12 cellular contexts compared by ENCODE assay signal in the genomic region with DNA sequence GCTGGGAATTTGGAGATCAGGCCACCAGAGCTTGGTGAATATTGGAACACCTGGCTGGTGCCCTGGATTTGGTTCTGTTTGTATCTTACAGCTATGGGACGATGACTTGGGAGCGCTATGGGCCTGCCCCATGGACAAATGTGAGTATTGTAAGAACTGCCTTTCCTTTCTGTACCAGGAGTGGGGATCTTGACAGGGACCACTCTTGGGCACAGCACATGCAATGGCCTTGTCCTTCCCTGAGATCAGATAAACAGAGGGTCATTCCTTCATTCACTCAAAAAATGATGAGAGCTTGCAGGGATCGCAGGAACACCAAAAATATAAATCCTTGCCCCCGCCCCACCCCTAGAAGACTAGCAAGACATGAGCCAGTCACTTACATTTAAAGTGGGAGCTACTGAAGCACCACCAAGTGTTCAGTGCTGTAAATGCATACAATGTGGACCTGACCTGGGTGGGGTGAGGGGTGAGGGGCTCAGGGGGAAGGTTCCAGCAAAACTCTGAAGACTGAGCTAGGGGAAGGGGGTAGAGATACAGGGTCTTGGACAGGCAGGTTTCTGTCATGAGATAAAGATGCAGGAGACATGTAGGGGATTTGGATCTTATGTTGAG. TPM values are rescaled to one million over a fixed set of nuclear protein-coding genes. Genes with fewer than 3 reads are reported as not detected.
DNase-seq lines count a peak whose midpoint lies in the region; ATAC-seq and TF ChIP-seq lines count a peak whose summit lies in the region.
"Had no signal": no experiment of that assay in that cellular context is flagged by ENCODE, and none has a peak within 500 bp of the region (broad histone marks: within the 10 kb centered on the region; RNA-seq: fewer than 3 reads in every experiment).

No MANE protein-coding gene starts in this region.

- peaks cover 5% of the 10 kb centered on the region for H4K20me1 ChIP-seq in Loucy (ENCODE audit: insufficient read depth, low read length, poor library complexity, severe bottlenecking)

- 90 to 100% methylated on average over 4 of the region's 4 CpGs for WGBS in esophagus squamous epithelium, 2 donors

- H3K9ac ChIP-seq in Loucy (ENCODE audit: low read depth, low read length, poor library complexity, severe bottlenecking), result no peak overlapping the region

- no peak for TF ChIP-seq POLR2A in esophagus squamous epithelium (IDR thresholded peaks at IDR 0.05)

- H3K27me3 ChIP-seq in Loucy (ENCODE audit: insufficient read depth, low read length, poor library complexity, severe bottlenecking) (no peaks in the 10 kb centered on the region), esophagus squamous epithelium (no peaks in the 10 kb centered on the region)

- no peak overlapping the region for H3K4me2 ChIP-seq in Loucy (ENCODE audit: low read depth, low read length, poor library complexity, severe bottlenecking)

- H3K9me2 ChIP-seq in Loucy (replicated peaks; ENCODE audit: low read depth, low read length), result no peaks in the 10 kb centered on the region

- peaks cover 35% of the 10 kb centered on the region for H3K4me1 Mint-ChIP-seq in activated naive CD4-positive, alpha-beta T cell treated with anti-CD3 and anti-CD28 coated beads, Interleukin-2, amount 10 ng/mL, durations not matched to agents 7 days and 5 days
- peaks cover 31% of the 10 kb centered on the region for H3K4me1 Mint-ChIP-seq in stimulated activated effector memory CD8-positive, alpha-beta T cell treated with anti-CD3 and anti-CD28 coated beads, Interleukin-12 subunit alpha, Interleukin-12 subunit beta, amount 100 ng/mL, for 72 hours
- H3K4me1 Mint-ChIP-seq in endothelial cell (ENCODE audit: unreplicated experiment), result peaks cover 20% of the 10 kb centered on the region

- H3K27me3 Mint-ChIP-seq in activated naive CD4-positive, alpha-beta T cell treated with anti-CD3 and anti-CD28 coated beads, Interleukin-2, amount 10 ng/mL, durations not matched to agents 7 days and 5 days, result peaks cover 8% of the 10 kb centered on the region
- peaks cover 11% of the 10 kb centered on the region for H3K27me3 Mint-ChIP-seq in endothelial cell (ENCODE audit: unreplicated experiment)

- H3K36me3 Mint-ChIP-seq in activated naive CD4-positive, alpha-beta T cell treated with anti-CD3 and anti-CD28 coated beads, Interleukin-2, amount 10 ng/mL, durations not matched to agents 7 days and 5 days, result peaks cover 9% of the 10 kb centered on the region
- peaks cover 20% of the 10 kb centered on the region for H3K36me3 Mint-ChIP-seq in stimulated activated effector memory CD8-positive, alpha-beta T cell treated with anti-CD3 and anti-CD28 coated beads, Interleukin-12 subunit alpha, Interleukin-12 subunit beta, amount 100 ng/mL, for 72 hours
- peaks cover 19% of the 10 kb centered on the region for H3K36me3 Mint-ChIP-seq in endothelial cell (ENCODE audit: low read depth, unreplicated experiment)

- no peak for ATAC-seq in stimulated activated effector memory CD8-positive, alpha-beta T cell treated with anti-CD3 and anti-CD28 coated beads, Interleukin-12 subunit alpha, Interleukin-12 subunit beta, amount 100 ng/mL, for 72 hours

- peak overlapping the region; percentile 38 for H3K4me3 Mint-ChIP-seq in activated naive CD4-positive, alpha-beta T cell treated with anti-CD3 and anti-CD28 coated beads, Interleukin-2, amount 10 ng/mL, durations not matched to agents 7 days and 5 days
- H3K4me3 Mint-ChIP-seq in stimulated activated effector memory CD8-positive, alpha-beta T cell treated with anti-CD3 and anti-CD28 coated beads, Interleukin-12 subunit alpha, Interleukin-12 subunit beta, amount 100 ng/mL, for 72 hours, result no peak overlapping the region
- H3K4me3 Mint-ChIP-seq in endothelial cell (ENCODE audit: unreplicated experiment), result no peak overlapping the region
- H3K4me3 Mint-ChIP-seq: CD14-positive monocyte had no signal

- peaks cover 14% of the 10 kb centered on the region for H3K4me1 ChIP-seq in Loucy (ENCODE audit: insufficient read depth, low read length, poor library complexity, severe bottlenecking)
- H3K4me1 ChIP-seq in esophagus squamous epithelium, result peaks cover 13 to 39% (median 25%) of the 10 kb centered on the region in 3 donors

- no peak overlapping the region for H2AFZ ChIP-seq in Loucy (ENCODE audit: low read length)

- H3K36me3 ChIP-seq in Loucy (ENCODE audit: insufficient read depth, low read length) (no peaks in the 10 kb centered on the region), esophagus squamous epithelium (peaks cover 0 to 59% (median 0%) of the 10 kb centered on the region in 3 donors)

- TF ChIP-seq CTCF in Loucy (conservative IDR thresholded peaks at IDR 0.05; ENCODE audit: low read length), result peak; percentile 61
- no peak for TF ChIP-seq CTCF in esophagus squamous epithelium (IDR thresholded peaks at IDR 0.05)
- no peak for TF ChIP-seq CTCF in endothelial cell (IDR thresholded peaks at IDR 0.05; ENCODE audit: unreplicated experiment)

- CTCF ChIA-PET in activated naive CD4-positive, alpha-beta T cell treated with anti-CD3 and anti-CD28 coated beads, Interleukin-2, amount 10 ng/mL, durations not matched to agents 7 days and 5 days (lab: Charles Lee), result interaction anchor here (0.6 to 5.2 kb wide), 21 partner anchors 10 to 578 kb away, joined by 3 to 62 read pairs (median 4); partner anchors contain the start of genes IL17RC and SEC13

- intact Hi-C loops in esophagus squamous epithelium (cut with DNase I), result loop anchor here (5.0 kb wide), 1 partner anchor 89 kb away; the partner anchor contains the start of gene RPUSD3

- no peaks in the 10 kb centered on the region for H3F3A ChIP-seq in Loucy (ENCODE audit: low read depth)

- H3K27ac Mint-ChIP-seq in activated naive CD4-positive, alpha-beta T cell treated with anti-CD3 and anti-CD28 coated beads, Interleukin-2, amount 10 ng/mL, durations not matched to agents 7 days and 5 days, result peak overlapping the region; percentile 53
- peak overlapping the region; percentile 71 for H3K27ac Mint-ChIP-seq in stimulated activated effector memory CD8-positive, alpha-beta T cell treated with anti-CD3 and anti-CD28 coated beads, Interleukin-12 subunit alpha, Interleukin-12 subunit beta, amount 100 ng/mL, for 72 hours
- H3K27ac Mint-ChIP-seq in endothelial cell (ENCODE audit: unreplicated experiment), result no peak overlapping the region

- H3K79me2 ChIP-seq in Loucy (ENCODE audit: insufficient read depth, low read length), result peaks cover 19% of the 10 kb centered on the region

- H3K9me3 Mint-ChIP-seq in activated naive CD4-positive, alpha-beta T cell treated with anti-CD3 and anti-CD28 coated beads, Interleukin-2, amount 10 ng/mL, durations not matched to agents 7 days and 5 days, result no peaks in the 10 kb centered on the region
- H3K9me3 Mint-ChIP-seq in stimulated activated effector memory CD8-positive, alpha-beta T cell treated with anti-CD3 and anti-CD28 coated beads, Interleukin-12 subunit alpha, Interleukin-12 subunit beta, amount 100 ng/mL, for 72 hours, result no peaks in the 10 kb centered on the region
- no peaks in the 10 kb centered on the region for H3K9me3 Mint-ChIP-seq in endothelial cell (ENCODE audit: unreplicated experiment)
- H3K9me3 Mint-ChIP-seq: CD14-positive monocyte had no signal

- H3K4me3 ChIP-seq in Loucy (ENCODE audit: low read length, poor library complexity, severe bottlenecking) (no peak overlapping the region), esophagus squamous epithelium (no peak overlapping the region)

- H3K9me3 ChIP-seq in Loucy (ENCODE audit: insufficient read depth, low read depth, low read length) (no peaks in the 10 kb centered on the region), esophagus squamous epithelium (no peaks in the 10 kb centered on the region)

- no peak overlapping the region for H3K27ac ChIP-seq in esophagus squamous epithelium
- H3K27ac ChIP-seq: epithelial cell of prostate had no signal

- DNase-seq in activated naive CD4-positive, alpha-beta T cell treated with anti-CD3 and anti-CD28 coated beads, Interleukin-2, amount 10 ng/mL, durations not matched to agents 7 days and 5 days, result no peak
- no peak for DNase-seq in activated naive CD4-positive, alpha-beta T cell treated with Interleukin-2 at 50 U/mL for 16 hours
- peak; percentile 20 for DNase-seq in amniotic epithelial cell (ENCODE audit: low read depth)
- no peak for DNase-seq in stimulated activated effector memory CD8-positive, alpha-beta T cell treated with anti-CD3 and anti-CD28 coated beads, Interleukin-12 subunit alpha, Interleukin-12 subunit beta, amount 100 ng/mL, for 72 hours (ENCODE audit: low spot score in 2 of 2)
- DNase-seq in esophagus squamous epithelium (lab: John Stamatoyannopoulos, UW), result no peak
- DNase-seq in endothelial cell (ENCODE audit: low spot score), result no peak
- DNase-seq in activated CD4-positive, alpha-beta T cell treated with anti-CD3 and anti-CD28 coated beads, Interleukin-2, amount 50 U/mL, for 48 hours, result no peak
- DNase-seq: activated CD4-positive, alpha-beta T cell treated with anti-CD3 and anti-CD28 coated beads for 4 hours; amygdala had no signal

RNA-seq across cellular contexts. Expression of gene CRELD1, which starts 2.7 kb away (rescaled TPM):
- total RNA-seq in esophagus squamous epithelium (10 to 100 TPM; 10.8 to 17.0 (median 13.8) TPM), endothelial cell (ENCODE audit: unreplicated experiment) (30.7 TPM)

RNA-seq across cellular contexts. Expression of gene IL17RC, which starts 14.0 kb away (rescaled TPM):
- total RNA-seq in esophagus squamous epithelium, result 10 to 100 TPM; 30.6 to 48.7 (median 37.4) TPM
- total RNA-seq in endothelial cell (ENCODE audit: unreplicated experiment), result 17.5 TPM

RNA-seq across cellular contexts. Expression of gene PRRT3, which starts 21.3 kb away (rescaled TPM):
- total RNA-seq in esophagus squamous epithelium (1 to 10 TPM in 2 of 4 donors, under 1 TPM in 2; 0.72 to 1.9 (median 1.0) TPM), endothelial cell (ENCODE audit: unreplicated experiment) (1.9 TPM)

RNA-seq across cellular contexts. Expression of gene IL17RE, which starts 28.3 kb away (rescaled TPM):
- total RNA-seq in esophagus squamous epithelium (10 to 100 TPM in 3 of 4 donors, 1 to 10 TPM in 1; 7.5 to 15.3 (median 12.1) TPM), endothelial cell (ENCODE audit: unreplicated experiment) (0.74 TPM)

RNA-seq across cellular contexts. Expression of gene JAGN1, which starts 40.5 kb away (rescaled TPM):
- total RNA-seq in esophagus squamous epithelium (10 to 100 TPM; 24.7 to 40.8 (median 33.3) TPM), endothelial cell (ENCODE audit: unreplicated experiment) (26.6 TPM)
